ENCODE assay signal across 9 cellular contexts in genomic region chr6:10510592-10511367, GRCh38. TPM values are rescaled to one million over a fixed set of nuclear protein-coding genes. Genes with fewer than 3 reads are reported as not detected.
DNase-seq lines count a peak whose midpoint lies in the region; ATAC-seq and TF ChIP-seq lines count a peak whose summit lies in the region.
"Had no signal": no experiment of that assay in that cellular context is flagged by ENCODE, and none has a peak within 500 bp of the region (broad histone marks: within the 10 kb centered on the region; RNA-seq: fewer than 3 reads in every experiment).

No MANE protein-coding gene starts in this region.

- H3K9me3 Mint-ChIP-seq in endothelial cell (ENCODE audit: unreplicated experiment) (no peaks in the 10 kb centered on the region), type B pancreatic cell (no peaks in the 10 kb centered on the region)
- H3K9me3 Mint-ChIP-seq: T-helper 1 cell treated with Interleukin-12 subunit alpha and Interleukin-12 subunit beta and Interleukin-4 antibody, amounts not matched to agents 30 μg/mL and 1 μg/mL, for 36 hours had no signal

- peak overlapping the region; percentile 63 to 69 for H3K4me3 ChIP-seq in mucosa of rectum (ENCODE audit: low read length in 2 of 2)

- H3K27ac ChIP-seq in mucosa of rectum (ENCODE audit: low read depth in 2 of 2, low read length in 2 of 2): no peak overlapping the region

- H3K27ac Mint-ChIP-seq in endothelial cell (ENCODE audit: unreplicated experiment) (no peak overlapping the region), type B pancreatic cell (peak overlapping the region; percentile 68)
- H3K27ac Mint-ChIP-seq: T-helper 1 cell treated with Interleukin-12 subunit alpha and Interleukin-12 subunit beta and Interleukin-4 antibody, amounts not matched to agents 30 μg/mL and 1 μg/mL, for 36 hours had no signal

- TF ChIP-seq CTCF in endothelial cell (IDR thresholded peaks at IDR 0.05; ENCODE audit: unreplicated experiment) (peak; percentile 61), type B pancreatic cell (conservative IDR thresholded peaks at IDR 0.05) (peak; percentile 81)

- peak overlapping the region in 1 of 2 donors; percentile 30 for H3K9ac ChIP-seq in mucosa of rectum (ENCODE audit: low read depth in 1 of 2, low read length in 2 of 2)

- H3K4me3 Mint-ChIP-seq in endothelial cell (ENCODE audit: unreplicated experiment) (no peak overlapping the region), type B pancreatic cell (peak overlapping the region; percentile 20)
- H3K4me3 Mint-ChIP-seq: T-helper 1 cell treated with Interleukin-12 subunit alpha and Interleukin-12 subunit beta and Interleukin-4 antibody, amounts not matched to agents 30 μg/mL and 1 μg/mL, for 36 hours had no signal

- H3K36me3 ChIP-seq in mucosa of rectum (ENCODE audit: control insufficient read depth in 2 of 2, insufficient read depth in 2 of 2, low read length in 2 of 2): no peaks in the 10 kb centered on the region

- peak; percentile 95 for ATAC-seq in GM19328 (IDR thresholded peaks at IDR 0.05; ENCODE audit: unreplicated experiment)
- ATAC-seq in HG03175 (IDR thresholded peaks at IDR 0.05; ENCODE audit: unreplicated experiment): peak; percentile 95

- H3K9me3 ChIP-seq in mucosa of rectum (ENCODE audit: control insufficient read depth in 2 of 2, low read length in 2 of 2): no peaks in the 10 kb centered on the region

- H3K4me1 Mint-ChIP-seq in endothelial cell (ENCODE audit: unreplicated experiment) (peaks cover 6% of the 10 kb centered on the region), type B pancreatic cell (ENCODE audit: unreplicated experiment) (peaks cover 14% of the 10 kb centered on the region)

- H3K36me3 Mint-ChIP-seq in endothelial cell (ENCODE audit: low read depth, unreplicated experiment) (no peaks in the 10 kb centered on the region), type B pancreatic cell (no peaks in the 10 kb centered on the region)

- no peaks in the 10 kb centered on the region for H3K27me3 ChIP-seq in mucosa of rectum (ENCODE audit: control insufficient read depth in 2 of 2, insufficient read depth in 2 of 2, low read length in 2 of 2)

- peaks cover 3 to 4% of the 10 kb centered on the region in 2 donors for H3K4me1 ChIP-seq in mucosa of rectum (ENCODE audit: control insufficient read depth in 2 of 2, insufficient read depth in 2 of 2, low read length in 2 of 2)

- DNase-seq in COLO829 (ENCODE audit: low spot score): peak; percentile 87
- DNase-seq in NCI-H2171 treated with DMSO at 0.1 percent for 48 hours (lab: John Stamatoyannopoulos, UW): peak; percentile 40
- peak; percentile 64 for DNase-seq in activated CD4-positive, alpha-beta T cell treated with anti-CD3 and anti-CD28 coated beads for 48 hours
- peak; percentile 70 for DNase-seq in endothelial cell (ENCODE audit: low spot score)
- DNase-seq in type B pancreatic cell (ENCODE audit: extremely low spot score, unreplicated experiment): no peak

- H3K27me3 Mint-ChIP-seq in endothelial cell (ENCODE audit: unreplicated experiment): peaks cover 6% of the 10 kb centered on the region
- no peaks in the 10 kb centered on the region for H3K27me3 Mint-ChIP-seq in type B pancreatic cell

RNA-seq across cellular contexts. Expression of gene GCNT2, which starts 10.4 kb away (rescaled TPM):
- total RNA-seq in endothelial cell (ENCODE audit: unreplicated experiment): 71.1 TPM
- total RNA-seq in type B pancreatic cell (ENCODE audit: low replicate concordance): 21.2 and 21.6 TPM in 2 replicates
